ENCODE assay signal across 17 cellular contexts in genomic region chr2:98669675-98670074, GRCh38.
DNase-seq lines count a peak whose midpoint lies in the region; ATAC-seq and TF ChIP-seq lines count a peak whose summit lies in the region.
"Had no signal": no experiment of that assay in that cellular context is flagged by ENCODE, and none has a peak within 500 bp of the region (broad histone marks: within the 10 kb centered on the region; RNA-seq: fewer than 3 reads in every experiment).

No MANE protein-coding gene starts in this region.

- peak overlapping the region; percentile 20 for H3K27ac Mint-ChIP-seq in CD8-positive, alpha-beta T cell
- no peak overlapping the region for H3K27ac Mint-ChIP-seq in stimulated activated effector memory CD8-positive, alpha-beta T cell treated with anti-CD3 and anti-CD28 coated beads, Interleukin-12 subunit alpha, Interleukin-12 subunit beta, amount 100 ng/mL, for 72 hours

- H3K4me3 ChIP-seq in CD8-positive, alpha-beta T cell (ENCODE audit: low read depth, low read length): no peak overlapping the region
- H3K4me3 ChIP-seq: cardiac muscle cell, lung, upper lobe of left lung had no signal

- H3K36me3 ChIP-seq in CD8-positive, alpha-beta T cell (ENCODE audit: insufficient read depth, low read length): peaks cover 20% of the 10 kb centered on the region
- H3K36me3 ChIP-seq: cardiac muscle cell had no signal

- peaks cover 72% of the 10 kb centered on the region for H3K4me1 Mint-ChIP-seq in CD8-positive, alpha-beta T cell (ENCODE audit: low read depth)
- peaks cover 55% of the 10 kb centered on the region for H3K4me1 Mint-ChIP-seq in stimulated activated effector memory CD8-positive, alpha-beta T cell treated with anti-CD3 and anti-CD28 coated beads, Interleukin-12 subunit alpha, Interleukin-12 subunit beta, amount 100 ng/mL, for 72 hours

- no peak for DNase-seq in CD8-positive, alpha-beta T cell
- peak; percentile 18 for DNase-seq in M059J (ENCODE audit: low read depth)
- DNase-seq in dermis blood vessel endothelial cell: peak; percentile 32
- DNase-seq in myocyte (ENCODE audit: low read depth): peak; percentile 24
- no peak for DNase-seq in stimulated activated effector memory CD8-positive, alpha-beta T cell treated with anti-CD3 and anti-CD28 coated beads, Interleukin-12 subunit alpha, Interleukin-12 subunit beta, amount 100 ng/mL, for 72 hours (ENCODE audit: low spot score in 2 of 2)
- DNase-seq in activated CD4-positive, alpha-beta T cell treated with anti-CD3 and anti-CD28 coated beads for 1 hour: no peak
- no peak for DNase-seq in effector CD4-positive, alpha-beta T cell
- DNase-seq: DMS153, natural killer cell, NCI-H2171, NCI-H748 treated with DMSO at 0.1 percent for 48 hours, PC-3, upper lobe of left lung had no signal

- H3K9me3 Mint-ChIP-seq in CD8-positive, alpha-beta T cell: peaks cover 21% of the 10 kb centered on the region
- H3K9me3 Mint-ChIP-seq in stimulated activated effector memory CD8-positive, alpha-beta T cell treated with anti-CD3 and anti-CD28 coated beads, Interleukin-12 subunit alpha, Interleukin-12 subunit beta, amount 100 ng/mL, for 72 hours: peaks cover 20% of the 10 kb centered on the region

- H3K27ac ChIP-seq in CD8-positive, alpha-beta T cell (ENCODE audit: low read depth, low read length): no peak overlapping the region
- H3K27ac ChIP-seq: cardiac muscle cell, upper lobe of left lung had no signal

- peaks cover 88% of the 10 kb centered on the region for H3K36me3 Mint-ChIP-seq in CD8-positive, alpha-beta T cell
- peaks cover 38% of the 10 kb centered on the region for H3K36me3 Mint-ChIP-seq in stimulated activated effector memory CD8-positive, alpha-beta T cell treated with anti-CD3 and anti-CD28 coated beads, Interleukin-12 subunit alpha, Interleukin-12 subunit beta, amount 100 ng/mL, for 72 hours

- CTCF ChIA-PET in CD8-positive, alpha-beta T cell (lab: Charles Lee): no interaction called here

- peaks cover 31% of the 10 kb centered on the region for H3K4me1 ChIP-seq in CD8-positive, alpha-beta T cell (ENCODE audit: insufficient read depth, low read length)

- H3K9me3 ChIP-seq in CD8-positive, alpha-beta T cell (ENCODE audit: low read length): no peaks in the 10 kb centered on the region
- H3K9me3 ChIP-seq: upper lobe of left lung had no signal

- H3K4me3 Mint-ChIP-seq in CD8-positive, alpha-beta T cell: no peak overlapping the region
- no peak overlapping the region for H3K4me3 Mint-ChIP-seq in stimulated activated effector memory CD8-positive, alpha-beta T cell treated with anti-CD3 and anti-CD28 coated beads, Interleukin-12 subunit alpha, Interleukin-12 subunit beta, amount 100 ng/mL, for 72 hours
- H3K4me3 Mint-ChIP-seq: natural killer cell; stimulated activated naive CD8-positive, alpha-beta T cell treated with anti-CD3 and anti-CD28 coated beads, Interleukin-15, Interleukin-2, amounts not matched to agents 100 ng/mL and 50 ng/mL, for 24 hours had no signal

- H3K27me3 Mint-ChIP-seq in CD8-positive, alpha-beta T cell (ENCODE audit: low read depth): no peaks in the 10 kb centered on the region
- H3K27me3 Mint-ChIP-seq: stimulated activated naive CD8-positive, alpha-beta T cell treated with anti-CD3 and anti-CD28 coated beads, Interleukin-15, Interleukin-2, amounts not matched to agents 100 ng/mL and 50 ng/mL, for 24 hours had no signal

- ATAC-seq in CD8-positive, alpha-beta T cell: no peak
- no peak for ATAC-seq in HG02970 (IDR thresholded peaks at IDR 0.05; ENCODE audit: low FRiP score, unreplicated experiment)
- ATAC-seq in stimulated activated effector memory CD8-positive, alpha-beta T cell treated with anti-CD3 and anti-CD28 coated beads, Interleukin-12 subunit alpha, Interleukin-12 subunit beta, amount 100 ng/mL, for 72 hours: no peak
- ATAC-seq: natural killer cell, PC-3 had no signal

- POLR2A ChIA-PET in CD8-positive, alpha-beta T cell (lab: Charles Lee): interaction anchor here (1.2 kb wide), 1 partner anchor 20 kb away, joined by 5 read pairs; no protein-coding TSS in a partner anchor

- no peak for TF ChIP-seq CTCF in CD8-positive, alpha-beta T cell (IDR thresholded peaks at IDR 0.05)

- intact Hi-C loops in CD8-positive, alpha-beta T cell (cut with DNase I, micrococcal nuclease): loop anchor here in 1 of 2 experiments (2.0 kb wide), 1 partner anchor 15 kb away; no protein-coding TSS in a partner anchor

- no peaks in the 10 kb centered on the region for H3K27me3 ChIP-seq in CD8-positive, alpha-beta T cell (ENCODE audit: insufficient read depth, low read length)
- H3K27me3 ChIP-seq: cardiac muscle cell, upper lobe of left lung had no signal

Comparison
In these comparisons a context has a peak if more than half of its experiments do, and no peak if none do; other contexts are left out.
1. DNase-seq: peak in M059J (single experiment), dermis blood vessel endothelial cell (single experiment) and myocyte (single experiment); none in CD8-positive, alpha-beta T cell (0 of 7), stimulated activated effector memory CD8-positive, alpha-beta T cell treated with anti-CD3 and anti-CD28 coated beads, Interleukin-12 subunit alpha, Interleukin-12 subunit beta, amount 100 ng/mL, for 72 hours (0 of 2), activated CD4-positive, alpha-beta T cell treated with anti-CD3 and anti-CD28 coated beads for 1 hour (single experiment) and effector CD4-positive, alpha-beta T cell (single experiment).